In the genomic region with DNA sequence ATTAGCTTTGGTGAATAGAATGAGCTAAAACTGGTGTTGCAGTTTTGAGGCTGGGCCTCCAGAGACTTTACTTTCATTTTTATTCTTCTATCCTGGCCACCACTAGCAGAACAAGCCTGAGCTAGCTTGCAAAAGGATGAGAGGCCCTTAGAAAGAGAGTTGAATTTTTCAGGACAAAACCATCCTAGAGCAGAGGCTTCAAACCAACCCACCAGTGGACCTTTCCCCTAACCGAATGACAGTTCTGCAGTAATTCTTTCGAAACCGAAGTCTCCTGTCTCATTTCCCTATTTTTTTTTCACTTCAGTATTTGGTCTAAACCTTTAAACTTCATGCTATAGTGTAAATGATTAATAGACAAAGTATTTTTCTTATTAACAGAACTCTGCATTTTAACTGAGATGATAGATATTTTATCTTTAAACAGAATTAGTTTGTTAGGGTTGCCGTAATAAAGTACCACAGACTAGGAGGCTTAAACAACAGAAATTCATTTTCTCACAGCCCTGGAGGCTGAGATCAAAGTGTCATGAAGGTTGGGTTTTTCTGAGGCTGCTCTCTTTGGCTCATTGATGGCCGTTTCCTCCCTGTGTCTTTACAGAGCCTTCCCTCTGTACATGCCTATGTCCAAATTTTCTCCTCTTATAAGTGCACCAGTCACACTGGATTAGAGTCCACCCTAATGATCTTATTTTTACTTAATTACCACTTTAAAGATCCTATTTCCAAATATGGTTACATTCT, we compare ENCODE assay signal across 11 cellular contexts.
DNase-seq lines count a peak whose midpoint lies in the region; ATAC-seq and TF ChIP-seq lines count a peak whose summit lies in the region.
"Had no signal": no experiment of that assay in that cellular context is flagged by ENCODE, and none has a peak within 500 bp of the region (broad histone marks: within the 10 kb centered on the region; RNA-seq: fewer than 3 reads in every experiment).

No MANE protein-coding gene starts in this region.

- no peak for TF ChIP-seq POLR2A in right lobe of liver (IDR thresholded peaks at IDR 0.05)
- no peak for TF ChIP-seq POLR2A in ovary (IDR thresholded peaks at IDR 0.05)

- no peaks in the 10 kb centered on the region for H3K36me3 ChIP-seq in right lobe of liver
- H3K36me3 ChIP-seq in ovary: no peaks in the 10 kb centered on the region

- no peak for TF ChIP-seq EP300 in ovary (IDR thresholded peaks at IDR 0.05)

- H3K27ac ChIP-seq in right lobe of liver (no peak overlapping the region), ovary (no peak overlapping the region)

- DNase-seq in GM12865 (ENCODE audit: low read depth) (peak; percentile 57), MV-4-11 (lab: John Stamatoyannopoulos, UW) (peak; percentile 95), right lobe of liver (no peak), iPS-NIHi11 (ENCODE audit: low spot score) (no peak), ovary (no peak), NCI-H2196 (lab: John Stamatoyannopoulos, UW; ENCODE audit: unreplicated experiment) (no peak)
- DNase-seq: activated T-cell treated with anti-CD3 and anti-CD28 coated beads, Interleukin-2, amount 50 U/mL, for 48 hours; caudate nucleus; stimulated activated naive CD8-positive, alpha-beta T cell treated with anti-CD3 and anti-CD28 coated beads, Interleukin-15, Interleukin-2, amounts not matched to agents 100 U/mL and 50 U/mL, for 24 hours had no signal

- no peaks in the 10 kb centered on the region for H3K9me3 ChIP-seq in right lobe of liver
- no peaks in the 10 kb centered on the region for H3K9me3 ChIP-seq in ovary

- H3K4me3 ChIP-seq in GM12865 (ENCODE audit: low read depth, low read length) (no peak overlapping the region), right lobe of liver (no peak overlapping the region), ovary (no peak overlapping the region)

- H3K4me1 ChIP-seq in right lobe of liver: no peaks in the 10 kb centered on the region
- no peaks in the 10 kb centered on the region for H3K4me1 ChIP-seq in ovary (ENCODE audit: insufficient read depth)

- 57% methylated on average over 5 of the region's 5 CpGs for WGBS in right lobe of liver (ENCODE audit: insufficient coverage, low coverage, low lambda C conversion rate, missing lambda C conversion rate)
- 80 to 87% (median 83%) methylated on average over 5 of the region's 5 CpGs for WGBS in ovary, 3 donors

- intact Hi-C loops in right lobe of liver (cut with DNase I) (no loop called here), ovary (cut with DNase I) (no loop called here)

- no peaks in the 10 kb centered on the region for H3K27me3 ChIP-seq in right lobe of liver
- no peaks in the 10 kb centered on the region for H3K27me3 ChIP-seq in ovary

- TF ChIP-seq CTCF in GM12865 (IDR thresholded peaks at IDR 0.05; ENCODE audit: insufficient read depth, low read depth, low read length, missing control alignments) (no peak), right lobe of liver (IDR thresholded peaks at IDR 0.05) (no peak), ovary (IDR thresholded peaks at IDR 0.05) (no peak)

- ATAC-seq in GM19463 (IDR thresholded peaks at IDR 0.05; ENCODE audit: unreplicated experiment): peak; percentile 80
- peak; percentile 89 for ATAC-seq in HG02973 (IDR thresholded peaks at IDR 0.05; ENCODE audit: unreplicated experiment)
- ATAC-seq in right lobe of liver: no peak
- ATAC-seq: stimulated activated naive CD8-positive, alpha-beta T cell treated with anti-CD3 and anti-CD28 coated beads, Interleukin-15, Interleukin-2, amounts not matched to agents 100 U/mL and 50 U/mL, for 24 hours had no signal

Comparison
In these comparisons a context has a peak if more than half of its experiments do, and no peak if none do; other contexts are left out.
1. DNase-seq: peak in GM12865 (single experiment) and MV-4-11 (single experiment); none in right lobe of liver (0 of 3), iPS-NIHi11 (single experiment), ovary (0 of 5) and NCI-H2196 (single experiment).
2. ATAC-seq: peak in GM19463 (single experiment) and HG02973 (single experiment); none in right lobe of liver (0 of 4).